In genomic region chr11:2539761-2540520, GRCh38 we compare ENCODE assay signal across 20 cellular contexts.
A peak's percentile ranks its signal among the peaks of the same experiment; 100 is the strongest.
DNase-seq lines count a peak whose midpoint lies in the region; ATAC-seq, FAIRE-seq and TF ChIP-seq lines count a peak whose summit lies in the region.
"Had no signal": no experiment of that assay in that cellular context is flagged by ENCODE, and none has a peak within 500 bp of the region (broad histone marks: within the 10 kb centered on the region; RNA-seq: fewer than 3 reads in every experiment).

No MANE protein-coding gene starts in this region.

- WGBS in pancreas, 2 donors, result 87 to 90% methylated on average over 25 of the region's 25 CpGs

- intact Hi-C loops in left ventricle myocardium superior (cut with micrococcal nuclease), result no loop called here
- intact Hi-C loops in pancreas (cut with DNase I), result loop anchor here in 1 of 3 donors (10.0 kb wide), 1 partner anchor 355 kb away; no protein-coding TSS in a partner anchor

- FAIRE-seq in pancreas (lab: Jason Lieb, UNC), result no peak

- no peak overlapping the region for H3K4me3 ChIP-seq in BLaER1 treated with 17β-estradiol and CSF1 and Interleukin-3, amounts not matched to agents 10 nM and 100 nM
- H3K4me3 ChIP-seq in RWPE2 (ENCODE audit: severe bottlenecking) (no peak overlapping the region), pancreas (no peak overlapping the region)
- H3K4me3 ChIP-seq: colonic mucosa, left lung, MG63, PC-9, thoracic aorta had no signal

- H3K9ac ChIP-seq in BLaER1 treated with 17β-estradiol and CSF1 and Interleukin-3, amounts not matched to agents 10 nM and 100 nM, result 0 out of 22 replicates have a peak overlapping the region, but pooled peaks of 1 of the 11 experiments have one; percentile 14

- ATAC-seq in RWPE2 (ENCODE audit: low read depth) (no peak), left ventricle myocardium superior (no peak), pancreas (no peak), HG03520 (IDR thresholded peaks at IDR 0.05; ENCODE audit: unreplicated experiment) (no peak), HG03196 (IDR thresholded peaks at IDR 0.05; ENCODE audit: unreplicated experiment) (no peak)
- ATAC-seq: left lung; stimulated activated effector memory CD8-positive, alpha-beta T cell treated with anti-CD3 and anti-CD28 coated beads, Interleukin-12 subunit alpha, Interleukin-12 subunit beta, amount 100 ng/mL, for 72 hours; T-helper 17 cell had no signal

- peaks cover 0 to 13% (median 0%) of the 10 kb centered on the region in 11 experiments; a peak in 3 of 22 replicates for H3K27me3 ChIP-seq in BLaER1 treated with 17β-estradiol and CSF1 and Interleukin-3, amounts not matched to agents 10 nM and 100 nM
- H3K27me3 ChIP-seq in RWPE2 (ENCODE audit: insufficient read depth, poor library complexity, severe bottlenecking) (no peaks in the 10 kb centered on the region), pancreas (no peaks in the 10 kb centered on the region)
- H3K27me3 ChIP-seq: colonic mucosa, left lung, MG63 had no signal

- H3K36me3 ChIP-seq in BLaER1 treated with 17β-estradiol and CSF1 and Interleukin-3, amounts not matched to agents 10 nM and 100 nM, result peaks cover 0 to 4% (median 0%) of the 10 kb centered on the region in 11 experiments; a peak in 1 of 22 replicates
- no peaks in the 10 kb centered on the region for H3K36me3 ChIP-seq in RWPE2 (ENCODE audit: low read depth)
- no peaks in the 10 kb centered on the region for H3K36me3 ChIP-seq in pancreas
- H3K36me3 ChIP-seq: colonic mucosa, left lung, MG63, thoracic aorta had no signal

- peak overlapping the region in 8 of 11 experiments; percentile 16 to 64 (median 44); a peak in 12 of 22 replicates for H3K4me2 ChIP-seq in BLaER1 treated with 17β-estradiol and CSF1 and Interleukin-3, amounts not matched to agents 10 nM and 100 nM
- H3K4me2 ChIP-seq: PC-9 had no signal

- H3K27ac ChIP-seq in BLaER1 treated with 17β-estradiol and CSF1 and Interleukin-3, amounts not matched to agents 10 nM and 100 nM, result no peak overlapping the region
- H3K27ac ChIP-seq in RWPE2 (ENCODE audit: poor library complexity, severe bottlenecking), result no peak overlapping the region
- no peak overlapping the region for H3K27ac ChIP-seq in pancreas
- H3K27ac ChIP-seq: colonic mucosa, left lung, PC-9, thoracic aorta, VCaP had no signal

- H4K20me1 ChIP-seq in BLaER1 treated with 17β-estradiol and CSF1 and Interleukin-3, amounts not matched to agents 10 nM and 100 nM, result peaks cover 0 to 37% (median 3%) of the 10 kb centered on the region in 11 experiments; a peak in 8 of 22 replicates

- H3K9me3 ChIP-seq in BLaER1 treated with 17β-estradiol and CSF1 and Interleukin-3, amounts not matched to agents 10 nM and 100 nM (replicated peaks in 1 of 11), result no peaks in the 10 kb centered on the region
- H3K9me3 ChIP-seq in RWPE2 (ENCODE audit: severe bottlenecking) (no peaks in the 10 kb centered on the region), pancreas (no peaks in the 10 kb centered on the region)
- H3K9me3 ChIP-seq: colonic mucosa, left lung, MG63, thoracic aorta had no signal

- H3K4me1 ChIP-seq in BLaER1 treated with 17β-estradiol and CSF1 and Interleukin-3, amounts not matched to agents 10 nM and 100 nM, result peaks cover 27 to 54% (median 50%) of the 10 kb centered on the region in 10 experiments
- H3K4me1 ChIP-seq in RWPE2 (ENCODE audit: insufficient read depth, poor library complexity, severe bottlenecking), result no peaks in the 10 kb centered on the region
- H3K4me1 ChIP-seq in pancreas, result no peaks in the 10 kb centered on the region
- H3K4me1 ChIP-seq: colonic mucosa, left lung had no signal

- TF ChIP-seq CTCF in RWPE2 (IDR thresholded peaks at IDR 0.05; ENCODE audit: poor library complexity, severe bottlenecking), result no peak
- no peak for TF ChIP-seq CTCF in pancreas (IDR thresholded peaks at IDR 0.05)

- DNase-seq in RWPE2 (ENCODE audit: low spot score), result peak; percentile 51
- peak; percentile 26 for DNase-seq in left ventricle myocardium superior
- DNase-seq in pancreas, result peak in 4 of 6 donors; percentile 15 to 71 (median 30)
- DNase-seq in COR-L47 (lab: John Stamatoyannopoulos, UW), result no peak
- DNase-seq: activated CD4-positive, alpha-beta T cell treated with anti-CD3 and anti-CD28 coated beads, Interleukin-2, amount 50 U/mL, for 4 hours; colonic mucosa; DMS53; GF-D8; MG63; NCI-H1694; NCI-H345; PC-9 had no signal
